Comparison of ENCODE assay signal across 11 cellular contexts in genomic region chr2:46363535-46364170, GRCh38.
A peak's percentile ranks its signal among the peaks of the same experiment; 100 is the strongest.
DNase-seq lines count a peak whose midpoint lies in the region; ATAC-seq, FAIRE-seq and TF ChIP-seq lines count a peak whose summit lies in the region.
"Had no signal": no experiment of that assay in that cellular context is flagged by ENCODE, and none has a peak within 500 bp of the region (broad histone marks: within the 10 kb centered on the region; RNA-seq: fewer than 3 reads in every experiment).

No MANE protein-coding gene starts in this region.

- H3K27ac Mint-ChIP-seq in naive thymus-derived CD8-positive, alpha-beta T cell: peak overlapping the region in 1 of 10 donors; percentile 38
- H3K27ac Mint-ChIP-seq: stimulated activated naive CD8-positive, alpha-beta T cell treated with anti-CD3 and anti-CD28 coated beads, Interleukin-15, Interleukin-2, amounts not matched to agents 100 ng/mL and 50 ng/mL, for 24 hours had no signal

- no peaks in the 10 kb centered on the region for H3K9me3 Mint-ChIP-seq in naive thymus-derived CD8-positive, alpha-beta T cell
- H3K9me3 Mint-ChIP-seq: stimulated activated naive CD8-positive, alpha-beta T cell treated with anti-CD3 and anti-CD28 coated beads, Interleukin-15, Interleukin-2, amounts not matched to agents 100 ng/mL and 50 ng/mL, for 24 hours had no signal

- peak; percentile 69 for FAIRE-seq in D721Med (lab: Jason Lieb, UNC)

- TF ChIP-seq CTCF in D721Med (IDR thresholded peaks at IDR 0.05; ENCODE audit: insufficient read depth, missing control alignments) (no peak), brain microvascular endothelial cell (IDR thresholded peaks at IDR 0.05; ENCODE audit: low read depth, low read length, missing control alignments) (no peak), GM10248 (IDR thresholded peaks at IDR 0.05; ENCODE audit: control extremely low read depth, extremely low read depth, low read depth, missing control alignments) (no peak)

- H3K36me3 Mint-ChIP-seq in naive thymus-derived CD8-positive, alpha-beta T cell: no peaks in the 10 kb centered on the region

- POLR2A ChIA-PET in naive thymus-derived CD8-positive, alpha-beta T cell (lab: Charles Lee): interaction anchor here (2.7 kb wide), 1 partner anchor 9 kb away, joined by 17 read pairs; no protein-coding TSS in a partner anchor
- POLR2A ChIA-PET in GM10248 (lab: Yijun Ruan, JAX): interaction anchor here (0.8 kb wide), 1 partner anchor 67 kb away, joined by 3 read pairs; the partner anchor contains the start of gene EPAS1

- H3K27me3 Mint-ChIP-seq in naive thymus-derived CD8-positive, alpha-beta T cell: peaks cover 0 to 2% (median 0%) of the 10 kb centered on the region in 5 donors
- H3K27me3 Mint-ChIP-seq: stimulated activated naive CD8-positive, alpha-beta T cell treated with anti-CD3 and anti-CD28 coated beads, Interleukin-15, Interleukin-2, amounts not matched to agents 100 ng/mL and 50 ng/mL, for 24 hours had no signal

- peaks cover 5% of the 10 kb centered on the region for H3K9me3 ChIP-seq in MG63
- H3K9me3 ChIP-seq: lower lobe of right lung had no signal

- in situ Hi-C loops in brain microvascular endothelial cell (cut with HindIII; ENCODE audit: low pct_ligation_motif_present, low sequenced_read_pairs): no loop called here

- peak overlapping the region in 4 of 10 donors; percentile 4 to 40 (median 24) for H3K4me3 Mint-ChIP-seq in naive thymus-derived CD8-positive, alpha-beta T cell
- H3K4me3 Mint-ChIP-seq: stimulated activated naive CD8-positive, alpha-beta T cell treated with anti-CD3 and anti-CD28 coated beads, Interleukin-15, Interleukin-2, amounts not matched to agents 100 ng/mL and 50 ng/mL, for 24 hours had no signal

- H3K36me3 ChIP-seq in MG63: peaks cover 94% of the 10 kb centered on the region
- H3K36me3 ChIP-seq in brain microvascular endothelial cell (replicated peaks): peaks cover 38% of the 10 kb centered on the region

- DNase-seq in D721Med (ENCODE audit: insufficient read length, low spot score) (no peak), MG63 (peak; percentile 32), brain microvascular endothelial cell (peak; percentile 52), kidney tubule cell (ENCODE audit: low spot score) (no peak), GM10248 (ENCODE audit: extremely low spot score) (no peak)
- DNase-seq in naive thymus-derived CD8-positive, alpha-beta T cell: no peak
- DNase-seq in activated CD4-positive, CD25-positive, alpha-beta regulatory T cell treated with anti-CD3 and anti-CD28 coated beads, Interleukin-2, amount 50 U/mL, for 72 hours: no peak
- DNase-seq: lower lobe of right lung, NCI-H2029 treated with DMSO at 0.1 percent for 48 hours had no signal

- H3K4me3 ChIP-seq in MG63 (no peak overlapping the region), brain microvascular endothelial cell (ENCODE audit: low read depth, low read length) (no peak overlapping the region)
- H3K4me3 ChIP-seq: lower lobe of right lung had no signal

- H3K4me1 Mint-ChIP-seq in naive thymus-derived CD8-positive, alpha-beta T cell: peaks cover 20 to 45% (median 37%) of the 10 kb centered on the region in 4 donors

- H3K27ac ChIP-seq in brain microvascular endothelial cell: peak overlapping the region; percentile 10
- H3K27ac ChIP-seq: lower lobe of right lung had no signal

- CTCF ChIA-PET in GM10248 (lab: Yijun Ruan, JAX): interaction anchor here (0.6 to 2.5 kb wide), 13 partner anchors 8 to 778 kb away, joined by 3 to 13 read pairs (median 4); no protein-coding TSS in a partner anchor

- ATAC-seq in naive thymus-derived CD8-positive, alpha-beta T cell: peak; percentile 44 to 72
- no peak for ATAC-seq in HG02588 (IDR thresholded peaks at IDR 0.05; ENCODE audit: unreplicated experiment)
- ATAC-seq: lower lobe of right lung had no signal

- H3K27me3 ChIP-seq in MG63 (no peaks in the 10 kb centered on the region), brain microvascular endothelial cell (replicated peaks) (no peaks in the 10 kb centered on the region)

Comparison
In these comparisons a context has a peak if more than half of its experiments do, and no peak if none do; other contexts are left out.
1. DNase-seq: peak in MG63 (single experiment) and brain microvascular endothelial cell (single experiment); none in D721Med (single experiment), naive thymus-derived CD8-positive, alpha-beta T cell (0 of 10), kidney tubule cell (single experiment), GM10248 (single experiment) and activated CD4-positive, CD25-positive, alpha-beta regulatory T cell treated with anti-CD3 and anti-CD28 coated beads, Interleukin-2, amount 50 U/mL, for 72 hours (single experiment).